ENCODE assay signal across 7 cellular contexts in genomic region chr3:41751597-41751996, GRCh38.
"Had no signal": no experiment of that assay in that cellular context is flagged by ENCODE, and none has a peak within 500 bp of the region (broad histone marks: within the 10 kb centered on the region; RNA-seq: fewer than 3 reads in every experiment).

No MANE protein-coding gene starts in this region.

- H3K4me3 Mint-ChIP-seq: activated naive CD8-positive, alpha-beta T cell; neural progenitor cell had no signal

- H3K4me1 Mint-ChIP-seq: neural progenitor cell had no signal

- H3K27me3 Mint-ChIP-seq: activated naive CD8-positive, alpha-beta T cell had no signal

- DNase-seq: aorta; ovary; stimulated activated CD4-positive, alpha-beta T cell treated with anti-CD3 and anti-CD28 coated beads, Interleukin-4, amount 100 ng/mL, for 1 hour; stimulated activated CD8-positive, alpha-beta memory T cell treated with anti-CD3 and anti-CD28 coated beads, Interleukin-4, amount 100 ng/mL, for 48 hours; stomach had no signal

- H3K27ac Mint-ChIP-seq: activated naive CD8-positive, alpha-beta T cell; neural progenitor cell had no signal

- H3K9me3 Mint-ChIP-seq: neural progenitor cell had no signal
